ENCODE assay signal across 15 cellular contexts in genomic region chr17:71183083-71183697, GRCh38.
DNase-seq lines count a peak whose midpoint lies in the region; ATAC-seq and TF ChIP-seq lines count a peak whose summit lies in the region.
"Had no signal": no experiment of that assay in that cellular context is flagged by ENCODE, and none has a peak within 500 bp of the region (broad histone marks: within the 10 kb centered on the region; RNA-seq: fewer than 3 reads in every experiment).

No MANE protein-coding gene starts in this region.

- POLR2A ChIA-PET in T-cell (lab: Charles Lee) = no interaction called here

- ATAC-seq in mucosa of descending colon (peak; percentile 52), HG03135 (IDR thresholded peaks at IDR 0.05; ENCODE audit: unreplicated experiment) (no peak), T-cell (replicated peaks in 1 of 4) (no peak)
- ATAC-seq: CD8-positive, alpha-beta T cell had no signal

- no peaks in the 10 kb centered on the region for H4K20me1 ChIP-seq in MM.1S (ENCODE audit: insufficient read depth, low read length)

- H3K36me3 Mint-ChIP-seq in T-cell = no peaks in the 10 kb centered on the region
- H3K36me3 Mint-ChIP-seq: CD14-positive monocyte; CD8-positive, alpha-beta T cell had no signal

- H3K9me3 ChIP-seq in MM.1S (replicated peaks; ENCODE audit: insufficient read depth, low read length) (no peaks in the 10 kb centered on the region), endocrine pancreas (ENCODE audit: control insufficient read depth, low read length) (no peaks in the 10 kb centered on the region), mucosa of descending colon (no peaks in the 10 kb centered on the region)
- H3K9me3 ChIP-seq: HAP-1 had no signal

- no peaks in the 10 kb centered on the region for H3K27me3 Mint-ChIP-seq in T-cell

- no peaks in the 10 kb centered on the region for H3F3A ChIP-seq in MM.1S (ENCODE audit: insufficient read depth, low read length)

- intact Hi-C loops in mucosa of descending colon (cut with DNase I, micrococcal nuclease) = no loop called here

- no peak overlapping the region for H3K27ac Mint-ChIP-seq in T-cell
- H3K27ac Mint-ChIP-seq: CD14-positive monocyte; CD8-positive, alpha-beta T cell had no signal

- peak overlapping the region; percentile 8; the same call in 1 of the 2 replicates for H3K4me2 ChIP-seq in MM.1S (ENCODE audit: low read depth, low read length)

- no peak overlapping the region for H3K9ac ChIP-seq in MM.1S (ENCODE audit: low read length)
- no peak overlapping the region for H3K9ac ChIP-seq in endocrine pancreas (ENCODE audit: control insufficient read depth, insufficient read depth, low read length)

- H3K4me1 ChIP-seq in MM.1S (ENCODE audit: low read length) (no peaks in the 10 kb centered on the region), endocrine pancreas (ENCODE audit: control insufficient read depth, insufficient read depth, low read length) (peaks cover 17% of the 10 kb centered on the region), mucosa of descending colon (ENCODE audit: low read depth) (peaks cover 13% of the 10 kb centered on the region)
- H3K4me1 ChIP-seq: HAP-1 had no signal

- DNase-seq in DMS53 (lab: John Stamatoyannopoulos, UW) = peak; percentile 91
- no peak for DNase-seq in MM.1S
- DNase-seq in mucosa of descending colon = no peak
- DNase-seq in stimulated activated CD4-positive, alpha-beta T cell treated with anti-CD3 and anti-CD28 coated beads, Interleukin-4, amount 100 ng/mL, for 24 hours = no peak
- DNase-seq in iPS-NIHi11 (ENCODE audit: low spot score) = no peak
- DNase-seq in T-cell = no peak
- DNase-seq: CD8-positive, alpha-beta T cell; COR-L47; DMS153; GF-D8 had no signal

- 0 out of 2 replicates have a peak, but pooled peaks cover 3% of the 10 kb centered on the region for H3K9me2 ChIP-seq in MM.1S (replicated peaks; ENCODE audit: insufficient read depth, low read length)

- H3K27me3 ChIP-seq in MM.1S (replicated peaks; ENCODE audit: insufficient read depth, low read length) = no peaks in the 10 kb centered on the region
- H3K27me3 ChIP-seq in endocrine pancreas (ENCODE audit: control insufficient read depth, insufficient read depth, low read length) = no peaks in the 10 kb centered on the region

- TF ChIP-seq CTCF in MM.1S (IDR thresholded peaks at IDR 0.05; ENCODE audit: low read length) (no peak), mucosa of descending colon (IDR thresholded peaks at IDR 0.05) (no peak)

- H3K79me2 ChIP-seq in MM.1S (ENCODE audit: low read length) = no peaks in the 10 kb centered on the region

- peaks cover 0 to 12% (median 8%) of the 10 kb centered on the region in 3 donors for H3K9me3 Mint-ChIP-seq in T-cell

- no peak overlapping the region for H3K27ac ChIP-seq in MM.1S (ENCODE audit: low read length)
- H3K27ac ChIP-seq: 22Rv1 had no signal

- CTCF ChIA-PET in T-cell (lab: Charles Lee) = interaction anchor here in 1 of 2 donors (0.5 kb wide), 1 partner anchor 39 kb away, joined by 4 read pairs; no protein-coding TSS in a partner anchor

- no peak overlapping the region for H3K4me3 ChIP-seq in MM.1S (ENCODE audit: low read length)
- H3K4me3 ChIP-seq in endocrine pancreas (ENCODE audit: control insufficient read depth, insufficient read depth, low read length) = peak overlapping the region; percentile 6
- no peak overlapping the region for H3K4me3 ChIP-seq in mucosa of descending colon
- H3K4me3 ChIP-seq: HAP-1 had no signal

- no peaks in the 10 kb centered on the region for H3K36me3 ChIP-seq in MM.1S (replicated peaks; ENCODE audit: insufficient read depth, low read length)
- no peaks in the 10 kb centered on the region for H3K36me3 ChIP-seq in endocrine pancreas (ENCODE audit: control insufficient read depth, insufficient read depth, low read length)
- no peaks in the 10 kb centered on the region for H3K36me3 ChIP-seq in mucosa of descending colon (ENCODE audit: low read depth)
- H3K36me3 ChIP-seq: HAP-1 had no signal

- no peaks in the 10 kb centered on the region for H3K4me1 Mint-ChIP-seq in T-cell
- H3K4me1 Mint-ChIP-seq: CD14-positive monocyte had no signal

- no peak overlapping the region for H2AFZ ChIP-seq in MM.1S (ENCODE audit: low read length)

- H3K4me3 Mint-ChIP-seq in T-cell = no peak overlapping the region
- H3K4me3 Mint-ChIP-seq: CD14-positive monocyte; CD8-positive, alpha-beta T cell had no signal
